20 cellular contexts compared by ENCODE assay signal in the genomic region with DNA sequence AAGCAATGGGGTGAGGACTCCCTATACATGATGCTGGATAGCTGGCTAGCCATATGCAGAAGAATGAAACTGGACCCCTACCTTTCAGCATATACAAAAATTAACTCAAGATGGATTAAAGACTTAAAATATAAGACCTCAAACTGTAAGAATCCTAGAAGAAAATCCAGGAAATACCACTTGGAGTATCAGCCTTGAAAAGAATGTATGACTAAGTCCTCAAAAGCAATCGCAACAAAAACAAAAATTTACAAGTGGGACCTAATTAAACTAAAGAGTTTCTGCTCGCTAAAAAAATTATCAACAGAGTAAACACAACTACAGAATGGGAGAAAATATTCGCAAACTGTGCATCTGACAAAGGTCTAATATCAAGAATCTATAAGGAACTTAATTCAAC.
DNase-seq lines count a peak whose midpoint lies in the region; ATAC-seq, FAIRE-seq and TF ChIP-seq lines count a peak whose summit lies in the region.
"Had no signal": no experiment of that assay in that cellular context is flagged by ENCODE, and none has a peak within 500 bp of the region (broad histone marks: within the 10 kb centered on the region; RNA-seq: fewer than 3 reads in every experiment).

No MANE protein-coding gene starts in this region.

- H3K27me3 Mint-ChIP-seq in endothelial cell (ENCODE audit: unreplicated experiment) (peaks cover 2% of the 10 kb centered on the region), Caco-2 (ENCODE audit: insufficient read depth, unreplicated experiment) (no peaks in the 10 kb centered on the region)

- no TSS peak for BruUV-seq in Caco-2 (replicated peaks; lab: Mats Ljungman, UMichigan)

- intact Hi-C loops in Caco-2 (cut with micrococcal nuclease; ENCODE audit: unreplicated experiment) = no loop called here

- no peaks in the 10 kb centered on the region for H3K4me1 ChIP-seq in adipocyte (ENCODE audit: control insufficient read depth, insufficient read depth, low read length)
- H3K4me1 ChIP-seq in Caco-2 = no peaks in the 10 kb centered on the region

- no peak for ATAC-seq in GM19463 (IDR thresholded peaks at IDR 0.05; ENCODE audit: unreplicated experiment)
- ATAC-seq: K562, Right ventricle myocardium inferior had no signal

- POLR2A ChIA-PET in Caco-2 (lab: Charles Lee) = no interaction called here

- no peak for FAIRE-seq in H54 (lab: Jason Lieb, UNC)
- FAIRE-seq in urothelium cell line (lab: Jason Lieb, UNC) = no peak
- FAIRE-seq: GM12892, GM18507, K562, RCC 7860 had no signal

- no peak for TF ChIP-seq CTCF in endothelial cell (IDR thresholded peaks at IDR 0.05; ENCODE audit: unreplicated experiment)
- no peak for TF ChIP-seq CTCF in Caco-2 (IDR thresholded peaks at IDR 0.05; ENCODE audit: insufficient read depth in 1 of 2, low read depth in 1 of 2, low read length in 1 of 2, severe bottlenecking in 1 of 2, unreplicated experiment in 1 of 2)

- H3K9me3 Mint-ChIP-seq in endothelial cell (ENCODE audit: unreplicated experiment) (no peaks in the 10 kb centered on the region), Caco-2 (ENCODE audit: unreplicated experiment) (no peaks in the 10 kb centered on the region)

- H3K4me3 ChIP-seq in adipocyte (ENCODE audit: low read length) (no peak overlapping the region), Caco-2 (ENCODE audit: low read depth, low read length) (no peak overlapping the region)
- H3K4me3 ChIP-seq: K562 had no signal

- DNase-seq in EL = peak; percentile 45
- DNase-seq in adipocyte (ENCODE audit: low read depth) = peak; percentile 7
- no peak for DNase-seq in endothelial cell (ENCODE audit: low spot score)
- DNase-seq in non-pigmented ciliary epithelial cell (ENCODE audit: low read depth) = peak; percentile 36
- no peak for DNase-seq in H54 (ENCODE audit: insufficient read length, low spot score)
- no peak for DNase-seq in urothelium cell line (ENCODE audit: low spot score)
- no peak for DNase-seq in Caco-2
- DNase-seq: COR-L47, DMS153, MV-4-11, NCI-H187, NCI-H2227 treated with DMSO at 0.1 percent for 48 hours, NCI-H510A treated with DMSO at 0.1 percent for 48 hours, NCI-H774 had no signal

- H3K27ac Mint-ChIP-seq in endothelial cell (ENCODE audit: unreplicated experiment) (peak overlapping the region; percentile 44), Caco-2 (ENCODE audit: unreplicated experiment) (no peak overlapping the region)

- H3K4me1 Mint-ChIP-seq in endothelial cell (ENCODE audit: unreplicated experiment) = peaks cover 4% of the 10 kb centered on the region
- peaks cover 8% of the 10 kb centered on the region for H3K4me1 Mint-ChIP-seq in Caco-2 (ENCODE audit: low read depth, unreplicated experiment)

- CTCF ChIA-PET in Caco-2 (lab: Charles Lee) = no interaction called here

- H3K36me3 ChIP-seq in adipocyte (ENCODE audit: control insufficient read depth, insufficient read depth, low read length, severe bottlenecking) (peaks cover 94% of the 10 kb centered on the region), Caco-2 (ENCODE audit: control insufficient read depth, insufficient read depth, low read length) (no peaks in the 10 kb centered on the region; the same call in 1 of the 2 replicates)

- no peak overlapping the region for H3K9ac ChIP-seq in adipocyte (ENCODE audit: low read length)

- peaks cover 33% of the 10 kb centered on the region for H3K36me3 Mint-ChIP-seq in endothelial cell (ENCODE audit: low read depth, unreplicated experiment)
- peaks cover 52% of the 10 kb centered on the region for H3K36me3 Mint-ChIP-seq in Caco-2 (ENCODE audit: insufficient read depth, unreplicated experiment)

- H3K4me3 Mint-ChIP-seq in endothelial cell (ENCODE audit: unreplicated experiment) (no peak overlapping the region), Caco-2 (ENCODE audit: unreplicated experiment) (no peak overlapping the region)

- no peaks in the 10 kb centered on the region for H3K9me3 ChIP-seq in adipocyte (ENCODE audit: control insufficient read depth, low read length)
- no peaks in the 10 kb centered on the region for H3K9me3 ChIP-seq in Caco-2

- no peaks in the 10 kb centered on the region for H3K27me3 ChIP-seq in adipocyte (replicated peaks; ENCODE audit: control insufficient read depth, insufficient read depth, low read length)
- no peaks in the 10 kb centered on the region for H3K27me3 ChIP-seq in Caco-2 (replicated peaks; ENCODE audit: control insufficient read depth, insufficient read depth, low read length)

- TF ChIP-seq POLR2A in H54 (IDR thresholded peaks at IDR 0.05; ENCODE audit: low read depth, low read length) = no peak

Comparison
In these comparisons a context has a peak if more than half of its experiments do, and no peak if none do; other contexts are left out.
1. DNase-seq: peak in EL (single experiment), adipocyte (single experiment) and non-pigmented ciliary epithelial cell (single experiment); none in endothelial cell (single experiment), H54 (single experiment), urothelium cell line (single experiment) and Caco-2 (0 of 2).